Comparison of ENCODE assay signal across 1 cellular context in the genomic region with DNA sequence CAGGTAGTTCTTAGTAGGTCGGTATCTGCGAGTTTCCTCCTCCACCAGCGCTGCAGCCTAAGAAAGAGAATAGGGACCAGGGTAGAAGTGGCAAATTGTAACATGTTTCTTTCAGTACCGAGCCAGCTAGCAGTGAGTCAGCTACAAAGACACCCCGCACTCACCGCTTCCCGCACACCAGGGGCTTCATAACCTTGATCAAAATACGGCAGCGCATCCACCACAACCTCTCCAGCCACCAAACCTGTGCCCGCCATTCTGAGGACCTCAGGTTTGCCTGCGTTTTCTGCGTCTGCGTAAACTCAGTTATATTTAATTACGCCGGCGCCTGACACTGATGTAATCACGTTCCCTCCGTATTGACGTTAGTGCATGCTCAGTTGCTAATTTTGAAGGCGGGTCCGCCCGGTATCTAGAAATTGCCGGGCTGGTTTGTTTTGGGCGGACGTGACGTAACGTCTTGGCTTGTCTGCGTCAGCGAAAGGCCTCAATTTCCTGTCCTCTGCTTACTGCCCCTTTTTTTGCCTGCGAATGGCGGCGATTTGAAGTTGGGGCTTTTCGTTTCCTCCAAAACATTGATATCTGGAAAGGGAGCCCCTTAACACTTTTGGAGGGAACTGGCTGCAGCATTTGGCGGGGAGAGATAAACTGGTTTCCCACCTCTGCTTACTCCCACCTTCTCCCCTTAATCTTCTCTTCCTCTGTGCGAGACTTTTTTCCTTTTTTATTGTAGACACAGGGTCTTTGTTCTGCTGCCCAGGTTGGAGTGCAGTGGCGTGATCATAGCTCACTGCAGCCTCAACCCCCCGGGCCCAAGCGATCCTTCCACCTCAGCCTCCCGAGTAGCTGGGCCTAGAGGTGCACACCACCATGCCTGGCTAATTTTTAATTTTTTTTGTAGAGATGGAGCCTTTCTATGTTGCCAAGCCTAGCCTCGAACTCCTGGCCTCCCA.
TF ChIP-seq lines count a peak whose summit lies in the region.

A gene (minus strand): TSS at position 281 of the 953 bp plus-strand sequence. CDS start 24 bp downstream, at position 257.

TF ChIP-seq in HepG2, 621 proteins besides CTCF, POLR2A, EP300 and RAD21 (continued from another document and continues in another):
- TF ChIP-seq, protein P1, sequence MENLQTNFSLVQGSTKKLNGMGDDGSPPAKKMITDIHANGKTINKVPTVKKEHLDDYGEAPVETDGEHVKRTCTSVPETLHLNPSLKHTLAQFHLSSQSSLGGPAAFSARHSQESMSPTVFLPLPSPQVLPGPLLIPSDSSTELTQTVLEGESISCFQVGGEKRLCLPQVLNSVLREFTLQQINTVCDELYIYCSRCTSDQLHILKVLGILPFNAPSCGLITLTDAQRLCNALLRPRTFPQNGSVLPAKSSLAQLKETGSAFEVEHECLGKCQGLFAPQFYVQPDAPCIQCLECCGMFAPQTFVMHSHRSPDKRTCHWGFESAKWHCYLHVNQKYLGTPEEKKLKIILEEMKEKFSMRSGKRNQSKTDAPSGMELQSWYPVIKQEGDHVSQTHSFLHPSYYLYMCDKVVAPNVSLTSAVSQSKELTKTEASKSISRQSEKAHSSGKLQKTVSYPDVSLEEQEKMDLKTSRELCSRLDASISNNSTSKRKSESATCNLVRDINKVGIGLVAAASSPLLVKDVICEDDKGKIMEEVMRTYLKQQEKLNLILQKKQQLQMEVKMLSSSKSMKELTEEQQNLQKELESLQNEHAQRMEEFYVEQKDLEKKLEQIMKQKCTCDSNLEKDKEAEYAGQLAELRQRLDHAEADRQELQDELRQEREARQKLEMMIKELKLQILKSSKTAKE (CRISPR knock-in tag; IDR thresholded peaks at IDR 0.05; ENCODE audit: borderline replicate concordance) = no peak
- TF ChIP-seq MAFF (IDR thresholded peaks at IDR 0.05; ENCODE audit: low read depth, low read length) (peak; percentile 77), SP2 (CRISPR knock-in tag; IDR thresholded peaks at IDR 0.05) (no peak), ZNF883 (CRISPR knock-in tag; IDR thresholded peaks at IDR 0.05; ENCODE audit: not compliant biosample characterization) (no peak), GFI1 (CRISPR knock-in tag; IDR thresholded peaks at IDR 0.05; ENCODE audit: borderline replicate concordance) (no peak), ZNF660 (CRISPR knock-in tag; IDR thresholded peaks at IDR 0.05; ENCODE audit: borderline replicate concordance, low read depth) (no peak), SRSF4 (IDR thresholded peaks at IDR 0.05; ENCODE audit: low read depth, low read length, poor library complexity, severe bottlenecking) (no peak), FOXO1 (CRISPR knock-in tag; IDR thresholded peaks at IDR 0.05) (no peak; the same call in 1 of the 2 replicates), TBL1XR1 (IDR thresholded peaks at IDR 0.05; ENCODE audit: borderline replicate concordance, low read length, partially characterized antibody) (no peak), TBX3 (IDR thresholded peaks at IDR 0.05; ENCODE audit: borderline replicate concordance) (no peak), MAF1 (CRISPR knock-in tag; IDR thresholded peaks at IDR 0.05; ENCODE audit: borderline replicate concordance) (0 out of 2 replicates have a peak, but pooled peaks have one; percentile 44), ZNF850 (CRISPR knock-in tag; conservative IDR thresholded peaks at IDR 0.05) (no peak), FIP1L1 (IDR thresholded peaks at IDR 0.05; ENCODE audit: borderline replicate concordance, insufficient read depth, low read depth, low read length) (no peak), ZZZ3 (CRISPR knock-in tag; IDR thresholded peaks at IDR 0.05; ENCODE audit: borderline replicate concordance) (no peak; the same call in 1 of the 2 replicates), ZNF564 (CRISPR knock-in tag; IDR thresholded peaks at IDR 0.05) (0 out of 2 replicates have a peak, but pooled peaks have one; percentile 54), KDM5A (IDR thresholded peaks at IDR 0.05; ENCODE audit: borderline replicate concordance, low read length) (peak; percentile 72; the same call in 1 of the 2 replicates), ZFP36 (IDR thresholded peaks at IDR 0.05; ENCODE audit: borderline replicate concordance, low read depth, low read length, partially characterized antibody) (no peak), CEBPB (IDR thresholded peaks at IDR 0.05; ENCODE audit: borderline replicate concordance, low read depth, low read length) (peak; percentile 55; the same call in 1 of the 2 replicates), FOXK1 (CRISPR knock-in tag; IDR thresholded peaks at IDR 0.05; ENCODE audit: borderline replicate concordance, low read depth) (peak; percentile 95; the same call in 1 of the 2 replicates), ZBTB20 (CRISPR knock-in tag; IDR thresholded peaks at IDR 0.05; ENCODE audit: borderline replicate concordance, low read depth) (no peak), ASH2L (IDR thresholded peaks at IDR 0.05; ENCODE audit: insufficient read length, low read depth, low read length) (peak; percentile 66), NONO (IDR thresholded peaks at IDR 0.05) (no peak), NONO (CRISPR knock-in tag; conservative IDR thresholded peaks at IDR 0.05) (no peak), CHD4 (IDR thresholded peaks at IDR 0.05; ENCODE audit: borderline replicate concordance, low read length) (no peak), ZNF598 (CRISPR knock-in tag; IDR thresholded peaks at IDR 0.05; ENCODE audit: borderline replicate concordance) (no peak), HNRNPUL1 (IDR thresholded peaks at IDR 0.05; ENCODE audit: low read depth, low read length) (no peak), PHF20 (CRISPR knock-in tag; IDR thresholded peaks at IDR 0.05) (peak; percentile 88)
- TF ChIP-seq, protein P2, sequence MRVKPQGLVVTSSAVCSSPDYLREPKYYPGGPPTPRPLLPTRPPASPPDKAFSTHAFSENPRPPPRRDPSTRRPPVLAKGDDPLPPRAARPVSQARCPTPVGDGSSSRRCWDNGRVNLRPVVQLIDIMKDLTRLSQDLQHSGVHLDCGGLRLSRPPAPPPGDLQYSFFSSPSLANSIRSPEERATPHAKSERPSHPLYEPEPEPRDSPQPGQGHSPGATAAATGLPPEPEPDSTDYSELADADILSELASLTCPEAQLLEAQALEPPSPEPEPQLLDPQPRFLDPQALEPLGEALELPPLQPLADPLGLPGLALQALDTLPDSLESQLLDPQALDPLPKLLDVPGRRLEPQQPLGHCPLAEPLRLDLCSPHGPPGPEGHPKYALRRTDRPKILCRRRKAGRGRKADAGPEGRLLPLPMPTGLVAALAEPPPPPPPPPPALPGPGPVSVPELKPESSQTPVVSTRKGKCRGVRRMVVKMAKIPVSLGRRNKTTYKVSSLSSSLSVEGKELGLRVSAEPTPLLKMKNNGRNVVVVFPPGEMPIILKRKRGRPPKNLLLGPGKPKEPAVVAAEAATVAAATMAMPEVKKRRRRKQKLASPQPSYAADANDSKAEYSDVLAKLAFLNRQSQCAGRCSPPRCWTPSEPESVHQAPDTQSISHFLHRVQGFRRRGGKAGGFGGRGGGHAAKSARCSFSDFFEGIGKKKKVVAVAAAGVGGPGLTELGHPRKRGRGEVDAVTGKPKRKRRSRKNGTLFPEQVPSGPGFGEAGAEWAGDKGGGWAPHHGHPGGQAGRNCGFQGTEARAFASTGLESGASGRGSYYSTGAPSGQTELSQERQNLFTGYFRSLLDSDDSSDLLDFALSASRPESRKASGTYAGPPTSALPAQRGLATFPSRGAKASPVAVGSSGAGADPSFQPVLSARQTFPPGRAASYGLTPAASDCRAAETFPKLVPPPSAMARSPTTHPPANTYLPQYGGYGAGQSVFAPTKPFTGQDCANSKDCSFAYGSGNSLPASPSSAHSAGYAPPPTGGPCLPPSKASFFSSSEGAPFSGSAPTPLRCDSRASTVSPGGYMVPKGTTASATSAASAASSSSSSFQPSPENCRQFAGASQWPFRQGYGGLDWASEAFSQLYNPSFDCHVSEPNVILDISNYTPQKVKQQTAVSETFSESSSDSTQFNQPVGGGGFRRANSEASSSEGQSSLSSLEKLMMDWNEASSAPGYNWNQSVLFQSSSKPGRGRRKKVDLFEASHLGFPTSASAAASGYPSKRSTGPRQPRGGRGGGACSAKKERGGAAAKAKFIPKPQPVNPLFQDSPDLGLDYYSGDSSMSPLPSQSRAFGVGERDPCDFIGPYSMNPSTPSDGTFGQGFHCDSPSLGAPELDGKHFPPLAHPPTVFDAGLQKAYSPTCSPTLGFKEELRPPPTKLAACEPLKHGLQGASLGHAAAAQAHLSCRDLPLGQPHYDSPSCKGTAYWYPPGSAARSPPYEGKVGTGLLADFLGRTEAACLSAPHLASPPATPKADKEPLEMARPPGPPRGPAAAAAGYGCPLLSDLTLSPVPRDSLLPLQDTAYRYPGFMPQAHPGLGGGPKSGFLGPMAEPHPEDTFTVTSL (CRISPR knock-in tag; IDR thresholded peaks at IDR 0.05; ENCODE audit: borderline replicate concordance) = no peak
- TF ChIP-seq, protein P3, sequence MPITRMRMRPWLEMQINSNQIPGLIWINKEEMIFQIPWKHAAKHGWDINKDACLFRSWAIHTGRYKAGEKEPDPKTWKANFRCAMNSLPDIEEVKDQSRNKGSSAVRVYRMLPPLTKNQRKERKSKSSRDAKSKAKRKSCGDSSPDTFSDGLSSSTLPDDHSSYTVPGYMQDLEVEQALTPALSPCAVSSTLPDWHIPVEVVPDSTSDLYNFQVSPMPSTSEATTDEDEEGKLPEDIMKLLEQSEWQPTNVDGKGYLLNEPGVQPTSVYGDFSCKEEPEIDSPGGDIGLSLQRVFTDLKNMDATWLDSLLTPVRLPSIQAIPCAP (CRISPR knock-in tag; IDR thresholded peaks at IDR 0.05; ENCODE audit: low read depth) = no peak
- TF ChIP-seq, protein P4, sequence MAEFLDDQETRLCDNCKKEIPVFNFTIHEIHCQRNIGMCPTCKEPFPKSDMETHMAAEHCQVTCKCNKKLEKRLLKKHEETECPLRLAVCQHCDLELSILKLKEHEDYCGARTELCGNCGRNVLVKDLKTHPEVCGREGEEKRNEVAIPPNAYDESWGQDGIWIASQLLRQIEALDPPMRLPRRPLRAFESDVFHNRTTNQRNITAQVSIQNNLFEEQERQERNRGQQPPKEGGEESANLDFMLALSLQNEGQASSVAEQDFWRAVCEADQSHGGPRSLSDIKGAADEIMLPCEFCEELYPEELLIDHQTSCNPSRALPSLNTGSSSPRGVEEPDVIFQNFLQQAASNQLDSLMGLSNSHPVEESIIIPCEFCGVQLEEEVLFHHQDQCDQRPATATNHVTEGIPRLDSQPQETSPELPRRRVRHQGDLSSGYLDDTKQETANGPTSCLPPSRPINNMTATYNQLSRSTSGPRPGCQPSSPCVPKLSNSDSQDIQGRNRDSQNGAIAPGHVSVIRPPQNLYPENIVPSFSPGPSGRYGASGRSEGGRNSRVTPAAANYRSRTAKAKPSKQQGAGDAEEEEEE (CRISPR knock-in tag; IDR thresholded peaks at IDR 0.05; ENCODE audit: borderline replicate concordance) = no peak
- TF ChIP-seq, protein P5, sequence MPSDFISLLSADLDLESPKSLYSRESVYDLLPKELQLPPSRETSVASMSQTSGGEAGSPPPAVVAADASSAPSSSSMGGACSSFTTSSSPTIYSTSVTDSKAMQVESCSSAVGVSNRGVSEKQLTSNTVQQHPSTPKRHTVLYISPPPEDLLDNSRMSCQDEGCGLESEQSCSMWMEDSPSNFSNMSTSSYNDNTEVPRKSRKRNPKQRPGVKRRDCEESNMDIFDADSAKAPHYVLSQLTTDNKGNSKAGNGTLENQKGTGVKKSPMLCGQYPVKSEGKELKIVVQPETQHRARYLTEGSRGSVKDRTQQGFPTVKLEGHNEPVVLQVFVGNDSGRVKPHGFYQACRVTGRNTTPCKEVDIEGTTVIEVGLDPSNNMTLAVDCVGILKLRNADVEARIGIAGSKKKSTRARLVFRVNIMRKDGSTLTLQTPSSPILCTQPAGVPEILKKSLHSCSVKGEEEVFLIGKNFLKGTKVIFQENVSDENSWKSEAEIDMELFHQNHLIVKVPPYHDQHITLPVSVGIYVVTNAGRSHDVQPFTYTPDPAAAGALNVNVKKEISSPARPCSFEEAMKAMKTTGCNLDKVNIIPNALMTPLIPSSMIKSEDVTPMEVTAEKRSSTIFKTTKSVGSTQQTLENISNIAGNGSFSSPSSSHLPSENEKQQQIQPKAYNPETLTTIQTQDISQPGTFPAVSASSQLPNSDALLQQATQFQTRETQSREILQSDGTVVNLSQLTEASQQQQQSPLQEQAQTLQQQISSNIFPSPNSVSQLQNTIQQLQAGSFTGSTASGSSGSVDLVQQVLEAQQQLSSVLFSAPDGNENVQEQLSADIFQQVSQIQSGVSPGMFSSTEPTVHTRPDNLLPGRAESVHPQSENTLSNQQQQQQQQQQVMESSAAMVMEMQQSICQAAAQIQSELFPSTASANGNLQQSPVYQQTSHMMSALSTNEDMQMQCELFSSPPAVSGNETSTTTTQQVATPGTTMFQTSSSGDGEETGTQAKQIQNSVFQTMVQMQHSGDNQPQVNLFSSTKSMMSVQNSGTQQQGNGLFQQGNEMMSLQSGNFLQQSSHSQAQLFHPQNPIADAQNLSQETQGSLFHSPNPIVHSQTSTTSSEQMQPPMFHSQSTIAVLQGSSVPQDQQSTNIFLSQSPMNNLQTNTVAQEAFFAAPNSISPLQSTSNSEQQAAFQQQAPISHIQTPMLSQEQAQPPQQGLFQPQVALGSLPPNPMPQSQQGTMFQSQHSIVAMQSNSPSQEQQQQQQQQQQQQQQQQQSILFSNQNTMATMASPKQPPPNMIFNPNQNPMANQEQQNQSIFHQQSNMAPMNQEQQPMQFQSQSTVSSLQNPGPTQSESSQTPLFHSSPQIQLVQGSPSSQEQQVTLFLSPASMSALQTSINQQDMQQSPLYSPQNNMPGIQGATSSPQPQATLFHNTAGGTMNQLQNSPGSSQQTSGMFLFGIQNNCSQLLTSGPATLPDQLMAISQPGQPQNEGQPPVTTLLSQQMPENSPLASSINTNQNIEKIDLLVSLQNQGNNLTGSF (CRISPR knock-in tag; IDR thresholded peaks at IDR 0.05) = no peak
- TF ChIP-seq, protein P6, sequence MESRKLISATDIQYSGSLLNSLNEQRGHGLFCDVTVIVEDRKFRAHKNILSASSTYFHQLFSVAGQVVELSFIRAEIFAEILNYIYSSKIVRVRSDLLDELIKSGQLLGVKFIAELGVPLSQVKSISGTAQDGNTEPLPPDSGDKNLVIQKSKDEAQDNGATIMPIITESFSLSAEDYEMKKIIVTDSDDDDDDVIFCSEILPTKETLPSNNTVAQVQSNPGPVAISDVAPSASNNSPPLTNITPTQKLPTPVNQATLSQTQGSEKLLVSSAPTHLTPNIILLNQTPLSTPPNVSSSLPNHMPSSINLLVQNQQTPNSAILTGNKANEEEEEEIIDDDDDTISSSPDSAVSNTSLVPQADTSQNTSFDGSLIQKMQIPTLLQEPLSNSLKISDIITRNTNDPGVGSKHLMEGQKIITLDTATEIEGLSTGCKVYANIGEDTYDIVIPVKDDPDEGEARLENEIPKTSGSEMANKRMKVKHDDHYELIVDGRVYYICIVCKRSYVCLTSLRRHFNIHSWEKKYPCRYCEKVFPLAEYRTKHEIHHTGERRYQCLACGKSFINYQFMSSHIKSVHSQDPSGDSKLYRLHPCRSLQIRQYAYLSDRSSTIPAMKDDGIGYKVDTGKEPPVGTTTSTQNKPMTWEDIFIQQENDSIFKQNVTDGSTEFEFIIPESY (CRISPR knock-in tag; IDR thresholded peaks at IDR 0.05) = no peak
- TF ChIP-seq, protein P7, sequence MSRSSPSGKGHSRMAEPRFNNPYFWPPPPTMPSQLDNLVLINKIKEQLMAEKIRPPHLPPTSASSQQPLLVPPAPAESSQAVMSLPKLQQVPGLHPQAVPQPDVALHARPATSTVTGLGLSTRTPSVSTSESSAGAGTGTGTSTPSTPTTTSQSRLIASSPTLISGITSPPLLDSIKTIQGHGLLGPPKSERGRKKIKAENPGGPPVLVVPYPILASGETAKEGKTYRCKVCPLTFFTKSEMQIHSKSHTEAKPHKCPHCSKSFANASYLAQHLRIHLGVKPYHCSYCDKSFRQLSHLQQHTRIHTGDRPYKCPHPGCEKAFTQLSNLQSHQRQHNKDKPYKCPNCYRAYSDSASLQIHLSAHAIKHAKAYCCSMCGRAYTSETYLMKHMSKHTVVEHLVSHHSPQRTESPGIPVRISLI (CRISPR knock-in tag; IDR thresholded peaks at IDR 0.05; ENCODE audit: borderline replicate concordance) = peak; percentile 60; the same call in 1 of the 2 replicates
- TF ChIP-seq, protein P8, sequence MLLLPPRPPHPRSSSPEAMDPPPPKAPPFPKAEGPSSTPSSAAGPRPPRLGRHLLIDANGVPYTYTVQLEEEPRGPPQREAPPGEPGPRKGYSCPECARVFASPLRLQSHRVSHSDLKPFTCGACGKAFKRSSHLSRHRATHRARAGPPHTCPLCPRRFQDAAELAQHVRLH (CRISPR knock-in tag; IDR thresholded peaks at IDR 0.05; ENCODE audit: borderline replicate concordance, low read depth) = no peak
